ENCODE assay signal across 28 cellular contexts in genomic region chr15:81608309-81608829, GRCh38.
"Had no signal": no experiment of that assay in that cellular context is flagged by ENCODE, and none has a peak within 500 bp of the region (broad histone marks: within the 10 kb centered on the region; RNA-seq: fewer than 3 reads in every experiment).

No MANE protein-coding gene starts in this region.

- H3K27ac Mint-ChIP-seq: activated CD8-positive, alpha-beta T cell treated with anti-CD3 and anti-CD28 coated beads for 36 hours; activated naive CD8-positive, alpha-beta T cell; activated T-helper 17 cell treated with anti-CD3 and anti-CD28 coated beads, Interleukin-2, amount 50 U/mL, for 72 hours; dendritic cell treated with granulocyte-macrophage colony-stimulating factor and Interleukin-4, amounts not matched to agents 40 ng/mL and 50 ng/mL, for 4 days; endodermal cell had no signal

- H3K4me3 Mint-ChIP-seq: activated CD8-positive, alpha-beta T cell treated with anti-CD3 and anti-CD28 coated beads for 36 hours; activated naive CD8-positive, alpha-beta T cell; activated T-cell treated with anti-CD3 and anti-CD28 coated beads, Interleukin-2, amount 50 U/mL, for 4 hours; activated T-helper 17 cell treated with anti-CD3 and anti-CD28 coated beads, Interleukin-2, amount 50 U/mL, for 72 hours; central memory CD8-positive, alpha-beta T cell; dendritic cell treated with granulocyte-macrophage colony-stimulating factor and Interleukin-4, amounts not matched to agents 40 ng/mL and 50 ng/mL, for 4 days; endodermal cell had no signal

- H3K36me3 Mint-ChIP-seq: activated naive CD8-positive, alpha-beta T cell had no signal

- ATAC-seq: activated CD8-positive, alpha-beta T cell treated with anti-CD3 and anti-CD28 coated beads for 36 hours; activated T-cell treated with anti-CD3 and anti-CD28 coated beads, Interleukin-2, amount 50 U/mL, for 4 hours; activated T-helper 17 cell treated with anti-CD3 and anti-CD28 coated beads, Interleukin-2, amount 50 U/mL, for 72 hours; foreskin keratinocyte; gastrocnemius medialis; heart left ventricle had no signal

- H3K4me3 ChIP-seq: coronary artery, dorsolateral prefrontal cortex, esophagus muscularis mucosa, gastrocnemius medialis, heart left ventricle had no signal

- H3K9me3 Mint-ChIP-seq: activated CD8-positive, alpha-beta T cell treated with anti-CD3 and anti-CD28 coated beads for 36 hours; activated T-cell treated with anti-CD3 and anti-CD28 coated beads, Interleukin-2, amount 50 U/mL, for 4 hours; activated T-helper 17 cell treated with anti-CD3 and anti-CD28 coated beads, Interleukin-2, amount 50 U/mL, for 72 hours; dendritic cell treated with granulocyte-macrophage colony-stimulating factor and Interleukin-4, amounts not matched to agents 40 ng/mL and 50 ng/mL, for 4 days had no signal

- H3K27ac ChIP-seq: brain microvascular endothelial cell, coronary artery, dorsolateral prefrontal cortex, esophagus muscularis mucosa, foreskin keratinocyte, gastrocnemius medialis, heart left ventricle had no signal

- H3K4me1 ChIP-seq: esophagus muscularis mucosa, foreskin keratinocyte, gastrocnemius medialis, heart left ventricle had no signal

- DNase-seq: activated CD4-positive, alpha-beta T cell treated with anti-CD3 and anti-CD28 coated beads for 48 hours; activated CD4-positive, alpha-beta T cell treated with anti-CD3 and anti-CD28 coated beads, Interleukin-2, amount 50 U/mL, for 1 hour; activated CD4-positive, alpha-beta T cell treated with anti-CD3 and anti-CD28 coated beads, Interleukin-2, amount 50 U/mL, for 48 hours; activated CD8-positive, alpha-beta memory T cell treated with anti-CD3 and anti-CD28 coated beads for 24 hours; activated CD8-positive, alpha-beta T cell treated with anti-CD3 and anti-CD28 coated beads for 36 hours; activated effector memory CD4-positive, alpha-beta T cell treated with Interleukin-2 at 50 U/mL for 16 hours; activated gamma-delta T cell treated with Interleukin-2 at 50 U/mL for 16 hours; activated naive CD4-positive, alpha-beta T cell treated with anti-CD3 and anti-CD28 coated beads, Interleukin-2, amount 50 U/mL, for 16 hours; activated naive CD4-positive, alpha-beta T cell treated with Interleukin-2 at 50 U/mL for 16 hours; activated T-cell treated with anti-CD3 and anti-CD28 coated beads, Interleukin-2, amount 50 U/mL, for 4 hours; amniotic stem cell; anterior cingulate cortex; brain microvascular endothelial cell; dorsolateral prefrontal cortex; effector memory CD4-positive, alpha-beta T cell; endodermal cell; erythroblast; foreskin keratinocyte; gastrocnemius medialis; glutamatergic neuron; heart left ventricle; T-helper 2 cell had no signal

- H3K36me3 ChIP-seq: brain microvascular endothelial cell, esophagus muscularis mucosa, gastrocnemius medialis, heart left ventricle had no signal

- H3K9me3 ChIP-seq: esophagus muscularis mucosa, gastrocnemius medialis, heart left ventricle had no signal

- H3K4me1 Mint-ChIP-seq: activated T-helper 17 cell treated with anti-CD3 and anti-CD28 coated beads, Interleukin-2, amount 50 U/mL, for 72 hours; central memory CD8-positive, alpha-beta T cell had no signal

- H3K27me3 ChIP-seq: brain microvascular endothelial cell, esophagus muscularis mucosa, foreskin keratinocyte, gastrocnemius medialis had no signal

- H3K27me3 Mint-ChIP-seq: dendritic cell treated with granulocyte-macrophage colony-stimulating factor and Interleukin-4, amounts not matched to agents 40 ng/mL and 50 ng/mL, for 4 days had no signal
